In the genomic region with DNA sequence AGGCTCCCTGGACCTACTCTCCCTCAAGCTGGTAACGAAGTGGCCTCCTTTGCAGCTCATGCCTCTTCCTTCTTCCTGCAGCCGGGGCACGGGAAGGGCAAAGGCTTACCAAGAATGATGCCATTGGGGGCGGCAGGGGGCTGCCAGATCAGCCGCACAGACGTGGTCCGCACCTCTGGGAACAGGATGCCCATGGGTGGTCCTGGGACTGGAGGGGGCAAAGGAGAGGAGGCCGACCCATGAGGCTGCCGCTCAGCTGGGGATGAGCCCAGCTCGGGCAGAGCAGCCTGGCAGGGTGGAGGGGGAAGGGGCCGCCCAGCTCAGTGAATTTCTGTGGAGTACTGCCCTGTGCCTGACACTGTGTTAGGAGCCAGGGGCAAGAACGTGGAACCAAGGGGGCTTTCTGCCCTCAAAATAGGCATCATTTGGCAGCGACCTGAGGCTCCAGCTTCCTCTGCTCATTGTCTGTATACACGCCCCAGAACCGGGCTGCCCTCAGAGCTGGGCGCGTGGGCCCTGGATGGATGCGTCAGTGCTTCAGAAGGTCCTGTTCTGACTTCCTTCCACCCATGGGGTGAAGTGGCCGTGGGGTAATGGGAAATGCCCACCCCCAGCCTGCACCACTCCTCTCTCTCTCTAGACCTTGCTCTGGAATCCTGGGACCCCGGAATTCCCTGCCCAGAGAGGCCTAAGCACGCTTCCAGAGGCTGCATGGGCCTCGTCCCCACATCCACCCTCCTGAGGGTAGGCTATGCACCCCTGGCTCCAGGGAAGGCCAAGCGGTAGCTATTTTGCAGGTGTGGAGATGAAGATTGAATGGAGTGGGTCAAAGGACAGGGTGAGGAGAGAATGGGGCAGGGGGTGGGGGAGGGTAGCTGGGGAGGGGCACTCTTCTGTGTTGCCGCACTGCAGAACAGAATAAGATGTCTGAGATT, we compare ENCODE assay signal across 25 cellular contexts.
"Had no signal": no experiment of that assay in that cellular context is flagged by ENCODE, and none has a peak within 500 bp of the region (broad histone marks: within the 10 kb centered on the region; RNA-seq: fewer than 3 reads in every experiment).

No MANE protein-coding gene starts in this region.

- H3K4me2 ChIP-seq: neural progenitor cell had no signal

- H3K27ac Mint-ChIP-seq: naive thymus-derived CD4-positive, alpha-beta T cell; nephron; neural progenitor cell; stimulated activated effector memory CD8-positive, alpha-beta T cell treated with anti-CD3 and anti-CD28 coated beads, Interleukin-12 subunit alpha, Interleukin-12 subunit beta, amount 100 ng/mL, for 72 hours; type B pancreatic cell had no signal

- H2AFZ ChIP-seq: neural progenitor cell had no signal

- H3K9me3 ChIP-seq: esophagus squamous epithelium, ovary, right lobe of liver, testis, tibial artery had no signal

- ATAC-seq: left lobe of liver; naive thymus-derived CD4-positive, alpha-beta T cell; right lobe of liver; stimulated activated effector memory CD8-positive, alpha-beta T cell treated with anti-CD3 and anti-CD28 coated beads, Interleukin-12 subunit alpha, Interleukin-12 subunit beta, amount 100 ng/mL, for 72 hours; stimulated activated naive CD8-positive, alpha-beta T cell treated with anti-CD3 and anti-CD28 coated beads, Interleukin-15, Interleukin-2, amounts not matched to agents 100 U/mL and 50 U/mL, for 24 hours had no signal

- H3K9ac ChIP-seq: neural progenitor cell had no signal

- H3K9me3 Mint-ChIP-seq: central memory CD8-positive, alpha-beta T cell; naive thymus-derived CD4-positive, alpha-beta T cell; nephron; neural progenitor cell; stimulated activated effector memory CD8-positive, alpha-beta T cell treated with anti-CD3 and anti-CD28 coated beads, Interleukin-12 subunit alpha, Interleukin-12 subunit beta, amount 100 ng/mL, for 72 hours; type B pancreatic cell had no signal

- H3K36me3 Mint-ChIP-seq: stimulated activated effector memory CD8-positive, alpha-beta T cell treated with anti-CD3 and anti-CD28 coated beads, Interleukin-12 subunit alpha, Interleukin-12 subunit beta, amount 100 ng/mL, for 72 hours; type B pancreatic cell had no signal

- H3K27ac ChIP-seq: coronary artery, esophagus squamous epithelium, neural progenitor cell, ovary, right lobe of liver, testis, tibial artery had no signal

- H3K27me3 ChIP-seq: esophagus squamous epithelium, neural progenitor cell, ovary, right lobe of liver, testis had no signal

- H3K27me3 Mint-ChIP-seq: naive thymus-derived CD4-positive, alpha-beta T cell; type B pancreatic cell had no signal

- H3K4me1 Mint-ChIP-seq: central memory CD8-positive, alpha-beta T cell; naive thymus-derived CD4-positive, alpha-beta T cell; stimulated activated effector memory CD8-positive, alpha-beta T cell treated with anti-CD3 and anti-CD28 coated beads, Interleukin-12 subunit alpha, Interleukin-12 subunit beta, amount 100 ng/mL, for 72 hours had no signal

- DNase-seq: dermis blood vessel endothelial cell; effector memory CD4-positive, alpha-beta T cell; erythroblast; esophagus squamous epithelium; foreskin melanocyte; mesendoderm; midbrain; naive thymus-derived CD4-positive, alpha-beta T cell; nucleus accumbens; ovary; small intestine; stimulated activated CD4-positive, alpha-beta T cell treated with anti-CD3 and anti-CD28 coated beads, Interleukin-2, amount 100 ng/mL, for 24 hours; stimulated activated CD4-positive, alpha-beta T cell treated with anti-CD3 and anti-CD28 coated beads, Interleukin-4, amount 100 ng/mL, for 24 hours; stimulated activated naive CD8-positive, alpha-beta T cell treated with anti-CD3 and anti-CD28 coated beads, Interleukin-15, Interleukin-2, amounts not matched to agents 100 U/mL and 50 U/mL, for 24 hours; substantia nigra; testis; tibial artery had no signal

- H3K4me3 Mint-ChIP-seq: central memory CD8-positive, alpha-beta T cell; naive thymus-derived CD4-positive, alpha-beta T cell; nephron; neural progenitor cell; stimulated activated effector memory CD8-positive, alpha-beta T cell treated with anti-CD3 and anti-CD28 coated beads, Interleukin-12 subunit alpha, Interleukin-12 subunit beta, amount 100 ng/mL, for 72 hours; type B pancreatic cell had no signal

- H3K4me1 ChIP-seq: neural progenitor cell, right lobe of liver, testis, tibial artery had no signal

- H3K4me3 ChIP-seq: coronary artery, esophagus squamous epithelium, neural progenitor cell, ovary, right lobe of liver, testis, tibial artery had no signal

- H3K36me3 ChIP-seq: esophagus squamous epithelium, neural progenitor cell, ovary, right lobe of liver, tibial artery had no signal
